8 cellular contexts compared by ENCODE assay signal in the genomic region with DNA sequence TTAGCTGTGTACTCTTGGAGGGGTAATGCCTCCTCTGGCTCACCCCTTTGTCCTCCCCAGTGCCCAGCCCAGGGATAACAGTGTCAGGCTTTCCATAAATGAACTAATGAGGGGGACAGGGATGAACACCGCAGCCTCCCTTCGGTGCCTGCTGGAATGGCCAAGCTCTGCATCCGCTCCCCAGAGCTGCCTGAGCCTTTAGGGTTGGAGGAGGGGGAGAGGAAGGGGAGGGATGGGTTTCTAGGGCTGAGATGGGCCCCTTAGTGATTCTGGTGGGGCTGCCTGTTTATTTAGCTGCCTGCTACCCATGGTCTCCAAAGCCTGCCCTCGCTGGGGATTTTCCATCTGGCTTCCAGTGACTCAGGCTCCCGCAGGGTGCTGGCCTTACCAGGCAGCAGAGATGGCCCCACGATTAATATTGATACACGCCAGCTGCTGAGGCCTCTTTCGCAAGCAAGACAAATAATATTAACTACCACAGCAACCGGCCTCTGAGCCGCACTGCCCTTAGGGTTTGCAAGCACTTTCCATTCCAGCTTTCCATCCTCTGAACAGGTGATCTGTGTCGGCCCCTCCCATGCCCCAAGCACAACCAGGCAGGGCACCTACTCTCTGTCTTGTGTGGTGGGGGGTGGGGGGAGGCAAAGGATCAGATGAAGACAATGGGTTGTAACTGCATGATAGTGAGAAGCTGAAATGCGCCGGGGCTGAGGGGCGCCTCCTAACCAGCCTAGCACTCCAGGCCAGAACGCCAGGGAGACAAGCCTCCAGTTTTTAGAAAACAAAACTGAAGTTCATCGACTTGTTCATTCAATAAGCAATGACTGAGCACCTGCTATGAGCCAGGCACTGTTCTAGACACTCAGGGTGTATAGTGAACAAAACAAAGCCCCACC. TPM values are rescaled to one million over a fixed set of nuclear protein-coding genes. Genes with fewer than 3 reads are reported as not detected.
DNase-seq lines count a peak whose midpoint lies in the region; ATAC-seq, FAIRE-seq and TF ChIP-seq lines count a peak whose summit lies in the region.

No MANE protein-coding gene starts in this region.

- H3K9ac ChIP-seq in HepG2 (ENCODE audit: insufficient read depth, low read depth, low read length) = no peak overlapping the region

- no peaks in the 10 kb centered on the region for H3K27me3 ChIP-seq in BE2C
- no peaks in the 10 kb centered on the region for H3K27me3 ChIP-seq in adrenal gland
- H3K27me3 ChIP-seq in HepG2 (ENCODE audit: control insufficient read depth in 1 of 2, insufficient read depth in 2 of 2, low read length in 2 of 2) = no peaks in the 10 kb centered on the region; a peak in 1 of 5 replicates
- peaks cover 0 to 6% of the 10 kb centered on the region in 2 donors for H3K27me3 ChIP-seq in tibial nerve

- no peaks in the 10 kb centered on the region for H3K9me3 ChIP-seq in BE2C
- no peaks in the 10 kb centered on the region for H3K9me3 ChIP-seq in adrenal gland (replicated peaks in 1 of 3)
- no peaks in the 10 kb centered on the region for H3K9me3 ChIP-seq in HepG2 (ENCODE audit: low read length)
- H3K9me3 ChIP-seq in tibial nerve = no peaks in the 10 kb centered on the region

- in situ Hi-C loops in HepG2 (cut with HindIII; ENCODE audit: extremely low pct_ligation_motif_present, low pct_unique_long_range_greater_than_20kb) = loop anchor here (5.0 kb wide), 2 partner anchors 181 to 326 kb away; no protein-coding TSS in a partner anchor

- peak; percentile 12 for FAIRE-seq in HepG2 (lab: Jason Lieb, UNC)

- peak overlapping the region; percentile 41 for H3K4me2 ChIP-seq in HepG2 (ENCODE audit: low read depth, low read length)

- no TSS peak for BruUV-seq in HepG2 (replicated peaks; lab: Mats Ljungman, UMichigan)

- no peaks in the 10 kb centered on the region for H3K27me3 Mint-ChIP-seq in activated CD4-positive, alpha-beta memory T cell treated with anti-CD3 and anti-CD28 coated beads, Interleukin-2, amount 10 ng/mL, durations not matched to agents 7 days and 5 days

- intact Hi-C loops in adrenal gland (cut with DNase I) (no loop called here), HepG2 (cut with micrococcal nuclease; ENCODE audit: unreplicated experiment) (no loop called here)

- no peak for TF ChIP-seq CTCF in BE2C (IDR thresholded peaks at IDR 0.05; ENCODE audit: low read depth, low read length)
- no peak for TF ChIP-seq CTCF in adrenal gland (IDR thresholded peaks at IDR 0.05)
- TF ChIP-seq CTCF in HepG2 (CRISPR knock-in tag; IDR thresholded peaks at IDR 0.05) = no peak
- TF ChIP-seq CTCF in GM20000 (IDR thresholded peaks at IDR 0.05; ENCODE audit: extremely low read depth, missing control alignments) = no peak
- no peak for TF ChIP-seq CTCF in tibial nerve (IDR thresholded peaks at IDR 0.05)

- H4K20me1 ChIP-seq in HepG2 (ENCODE audit: insufficient read depth, low read length) = no peaks in the 10 kb centered on the region

- TF ChIP-seq POLR2A in adrenal gland (IDR thresholded peaks at IDR 0.05) = no peak
- no peak for TF ChIP-seq POLR2A in HepG2 (IDR thresholded peaks at IDR 0.05; ENCODE audit: insufficient read depth in 1 of 2, low read depth in 2 of 2, low read length in 2 of 2)
- TF ChIP-seq POLR2A in tibial nerve (IDR thresholded peaks at IDR 0.05) = no peak

- POLR2A ChIA-PET in HepG2 (lab: Yijun Ruan, JAX) = no interaction called here
- POLR2A ChIA-PET in activated CD4-positive, alpha-beta memory T cell treated with anti-CD3 and anti-CD28 coated beads, Interleukin-2, amount 10 ng/mL, durations not matched to agents 7 days and 5 days (lab: Charles Lee) = no interaction called here

- H3K4me1 Mint-ChIP-seq in activated CD4-positive, alpha-beta memory T cell treated with anti-CD3 and anti-CD28 coated beads, Interleukin-2, amount 10 ng/mL, durations not matched to agents 7 days and 5 days = no peaks in the 10 kb centered on the region

- H3K27ac ChIP-seq in adrenal gland = peak overlapping the region in 1 of 5 donors; percentile 60
- no peak overlapping the region for H3K27ac ChIP-seq in HepG2 (ENCODE audit: extremely low read length, insufficient read depth, low read length)
- no peak overlapping the region for H3K27ac ChIP-seq in tibial nerve

- H3K36me3 Mint-ChIP-seq in activated CD4-positive, alpha-beta memory T cell treated with anti-CD3 and anti-CD28 coated beads, Interleukin-2, amount 10 ng/mL, durations not matched to agents 7 days and 5 days (ENCODE audit: low read depth) = no peaks in the 10 kb centered on the region

- TF ChIP-seq RAD21 in HepG2 (CRISPR knock-in tag; IDR thresholded peaks at IDR 0.05) = no peak

- H3K4me3 Mint-ChIP-seq in activated CD4-positive, alpha-beta memory T cell treated with anti-CD3 and anti-CD28 coated beads, Interleukin-2, amount 10 ng/mL, durations not matched to agents 7 days and 5 days = no peak overlapping the region

- CTCF ChIA-PET in HepG2 (lab: Yijun Ruan, JAX; ENCODE audit: low intra/inter-chr PET ratio, low total read pairs) = no interaction called here
- CTCF ChIA-PET in activated CD4-positive, alpha-beta memory T cell treated with anti-CD3 and anti-CD28 coated beads, Interleukin-2, amount 10 ng/mL, durations not matched to agents 7 days and 5 days (lab: Charles Lee) = no interaction called here

- H3K4me3 ChIP-seq in BE2C (ENCODE audit: low read depth, low read length) (peak overlapping the region; percentile 15; the same call in 1 of the 2 replicates), adrenal gland (no peak overlapping the region), HepG2 (replicated peaks in 1 of 3; ENCODE audit: insufficient read depth in 1 of 3, low read depth in 2 of 3, low read length in 3 of 3) (peak overlapping the region in 1 of 3 experiments; percentile 14; a peak in 1 of 6 replicates), tibial nerve (no peak overlapping the region)

- H3K4me1 ChIP-seq in BE2C = peaks cover 81% of the 10 kb centered on the region
- H3K4me1 ChIP-seq in adrenal gland (replicated peaks in 1 of 2) = peaks cover 0 to 10% of the 10 kb centered on the region in 2 donors
- peaks cover 45% of the 10 kb centered on the region for H3K4me1 ChIP-seq in HepG2 (ENCODE audit: insufficient read depth, low read length)
- H3K4me1 ChIP-seq in tibial nerve = peaks cover 0 to 24% (median 0%) of the 10 kb centered on the region in 4 donors

- no peaks in the 10 kb centered on the region for H3K9me3 Mint-ChIP-seq in activated CD4-positive, alpha-beta memory T cell treated with anti-CD3 and anti-CD28 coated beads, Interleukin-2, amount 10 ng/mL, durations not matched to agents 7 days and 5 days

- TF ChIP-seq EP300 in HepG2 (IDR thresholded peaks at IDR 0.05; ENCODE audit: low read depth in 2 of 2, low read length in 2 of 2) (peak in 1 of 2 experiments; percentile 60; a peak in 2 of 4 replicates), HepG2 (CRISPR knock-in tag; IDR thresholded peaks at IDR 0.05; ENCODE audit: borderline replicate concordance) (no peak), tibial nerve (IDR thresholded peaks at IDR 0.05) (no peak)

- peak; percentile 57 for ATAC-seq in HepG2

- H2AFZ ChIP-seq in HepG2 (ENCODE audit: low read length) = no peak overlapping the region

- H3K36me3 ChIP-seq in BE2C (peaks cover 4% of the 10 kb centered on the region), adrenal gland (replicated peaks in 1 of 2) (no peaks in the 10 kb centered on the region), HepG2 (replicated peaks in 1 of 2; ENCODE audit: control insufficient read depth in 1 of 2, insufficient read depth in 2 of 2, low read length in 2 of 2) (no peaks in the 10 kb centered on the region), tibial nerve (no peaks in the 10 kb centered on the region)

- no peaks in the 10 kb centered on the region for H3K79me2 ChIP-seq in HepG2 (ENCODE audit: insufficient read depth, low read length)

- WGBS in adrenal gland, 4 donors = 58 to 67% (median 60%) methylated on average over 9 to 16 of the region's 16 CpGs
- WGBS in HepG2 (ENCODE audit: low lambda C conversion rate) = 5% methylated on average over 6 of the region's 16 CpGs
- 31 to 56% methylated on average over 13 to 16 of the region's 16 CpGs for WGBS in tibial nerve, 2 donors

- no peak overlapping the region for H3K27ac Mint-ChIP-seq in activated CD4-positive, alpha-beta memory T cell treated with anti-CD3 and anti-CD28 coated beads, Interleukin-2, amount 10 ng/mL, durations not matched to agents 7 days and 5 days

- DNase-seq in BE2C (peak; percentile 96), NCI-H1417 treated with DMSO at 0.1 percent for 48 hours (lab: John Stamatoyannopoulos, UW) (peak; percentile 91), adrenal gland (peak in 4 of 7 donors; percentile 19 to 95 (median 50)), HepG2 (ENCODE audit: low spot score) (peak; percentile 55), GM20000 (ENCODE audit: low spot score) (no peak), SKM-1 treated with dmso at 0.1 percent for 144 hours (lab: John Stamatoyannopoulos, UW; ENCODE audit: unreplicated experiment) (no peak), tibial nerve (ENCODE audit: low spot score in 2 of 2) (no peak)
- DNase-seq in activated CD4-positive, alpha-beta memory T cell treated with anti-CD3 and anti-CD28 coated beads, Interleukin-2, amount 10 ng/mL, durations not matched to agents 7 days and 5 days = no peak

RNA-seq across cellular contexts. Expression of a gene that starts 56.7 kb away (rescaled TPM):
- 24.7 TPM for polyA plus RNA-seq in BE2C (2012; ENCODE audit: insufficient read depth, insufficient read length, low read depth)
- total RNA-seq in adrenal gland (10 to 100 TPM in 5 of 8 donors, 1 to 10 TPM in 3; 4.5 to 34.8 (median 11.8) TPM), HepG2 (2016; rRNA removed; fragmentation: Illumina TruSeq; extraction: Trizol) (0.15 and 0.18 TPM in 2 replicates), tibial nerve (10 to 100 TPM in 3 of 4 donors, 1 to 10 TPM in 1; 7.8 to 16.9 (median 15.0) TPM)
- polyA plus RNA-seq in adrenal gland (10 to 100 TPM in 2 of 3 donors, 1 to 10 TPM in 1; 7.5 to 21.2 (median 14.8) TPM), HepG2 (2011; rRNA removed) (0.13 TPM in 2 replicates)
- not detected in 2 replicates for total RNA-seq in HepG2 (2016; cell fraction: cytosol; rRNA removed; fragmentation: Illumina TruSeq; extraction: Trizol; ENCODE audit: low read depth)
- 0.09 and 0.15 TPM in 2 replicates for total RNA-seq in HepG2 (2016; cell fraction: insoluble cytoplasmic fraction; rRNA removed; fragmentation: Illumina TruSeq; extraction: Trizol)
- total RNA-seq in HepG2 (2016; cell fraction: membrane; rRNA removed; fragmentation: Illumina TruSeq; extraction: Trizol) = 0.06 and 0.10 TPM in 2 replicates
- total RNA-seq in HepG2 (2016; cell fraction: nucleus; rRNA removed; fragmentation: Illumina TruSeq; extraction: Trizol) = 0.19 and 0.44 TPM in 2 replicates
- 0.03 and 0.04 TPM in 2 replicates for polyA plus RNA-seq in HepG2 (2011; cell fraction: cytosol; rRNA removed)
- 0.05 TPM in 2 replicates for polyA plus RNA-seq in HepG2 (2011; cell fraction: nucleus; rRNA removed)
- polyA plus RNA-seq in HepG2 (2012) = not detected in 2 replicates
- 0.14 TPM in 1 of 2 replicates, not detected in the other for polyA plus RNA-seq in HepG2 (2016; cell fraction: cytosol; fragmentation: Illumina TruSeq; extraction: Trizol; ENCODE audit: low read depth)
- polyA plus RNA-seq in HepG2 (2016; cell fraction: insoluble cytoplasmic fraction; fragmentation: Illumina TruSeq; extraction: Trizol; ENCODE audit: low read depth) = 0.04 and 0.25 TPM in 2 replicates
- polyA plus RNA-seq in HepG2 (2016; cell fraction: membrane; fragmentation: Illumina TruSeq; extraction: Trizol; ENCODE audit: low read depth) = 0.05 and 0.13 TPM in 2 replicates
- 0.09 and 0.37 TPM in 2 replicates for polyA plus RNA-seq in HepG2 (2016; cell fraction: nucleus; fragmentation: Illumina TruSeq; extraction: Trizol; ENCODE audit: insufficient read depth, low read depth)
- polyA minus RNA-seq in HepG2 (2011; rRNA and poly(A)+ RNA removed; ENCODE audit: low replicate concordance) = 0.12 TPM in 1 of 2 replicates, not detected in the other
- polyA minus RNA-seq in HepG2 (2011; cell fraction: cytosol; rRNA and poly(A)+ RNA removed) = not detected in 2 replicates
- 0.12 and 0.13 TPM in 2 replicates for polyA minus RNA-seq in HepG2 (2011; cell fraction: nucleus; rRNA and poly(A)+ RNA removed)
- total RNA-seq in activated CD4-positive, alpha-beta memory T cell treated with anti-CD3 and anti-CD28 coated beads, Interleukin-2, amount 10 ng/mL, durations not matched to agents 7 days and 5 days = 1 to 10 TPM; 1.1 to 1.2 TPM

Comparison
In these comparisons a context has a peak if more than half of its experiments do, and no peak if none do; other contexts are left out.
1. DNase-seq: peak in BE2C (single experiment), NCI-H1417 treated with DMSO at 0.1 percent for 48 hours (single experiment), adrenal gland (4 of 7) and HepG2 (single experiment); none in GM20000 (single experiment), SKM-1 treated with dmso at 0.1 percent for 144 hours (single experiment), activated CD4-positive, alpha-beta memory T cell treated with anti-CD3 and anti-CD28 coated beads, Interleukin-2, amount 10 ng/mL, durations not matched to agents 7 days and 5 days (single experiment) and tibial nerve (0 of 2).